ENCODE assay signal across 9 cellular contexts in genomic region chr17:14061666-14062560, GRCh38. TPM values are rescaled to one million over a fixed set of nuclear protein-coding genes. Genes with fewer than 3 reads are reported as not detected.
A peak's percentile ranks its signal among the peaks of the same experiment; 100 is the strongest.
DNase-seq lines count a peak whose midpoint lies in the region; ATAC-seq and TF ChIP-seq lines count a peak whose summit lies in the region.
"Had no signal": no experiment of that assay in that cellular context is flagged by ENCODE, and none has a peak within 500 bp of the region (broad histone marks: within the 10 kb centered on the region; RNA-seq: fewer than 3 reads in every experiment).

No MANE protein-coding gene starts in this region.

- POLR2A ChIA-PET in CD8-positive, alpha-beta T cell (lab: Charles Lee) = no interaction called here

- 63% methylated on average over 10 of the region's 10 CpGs for WGBS in right cardiac atrium

- H3K4me3 Mint-ChIP-seq in T-helper 1 cell treated with Interleukin-12 subunit alpha and Interleukin-12 subunit beta and Interleukin-4 antibody, amounts not matched to agents 30 μg/mL and 1 μg/mL, for 36 hours = no peak overlapping the region
- H3K4me3 Mint-ChIP-seq in CD8-positive, alpha-beta T cell = no peak overlapping the region

- peak overlapping the region; percentile 7 for H3K27ac Mint-ChIP-seq in T-helper 1 cell treated with Interleukin-12 subunit alpha and Interleukin-12 subunit beta and Interleukin-4 antibody, amounts not matched to agents 30 μg/mL and 1 μg/mL, for 36 hours
- H3K27ac Mint-ChIP-seq in CD8-positive, alpha-beta T cell = no peak overlapping the region

- H3K36me3 Mint-ChIP-seq in T-helper 1 cell treated with Interleukin-12 subunit alpha and Interleukin-12 subunit beta and Interleukin-4 antibody, amounts not matched to agents 30 μg/mL and 1 μg/mL, for 36 hours (ENCODE audit: low read depth) = peaks cover 56% of the 10 kb centered on the region
- peaks cover 40% of the 10 kb centered on the region for H3K36me3 Mint-ChIP-seq in CD8-positive, alpha-beta T cell

- H3K27me3 ChIP-seq in right cardiac atrium (ENCODE audit: control insufficient read depth, insufficient read depth) = no peaks in the 10 kb centered on the region
- H3K27me3 ChIP-seq in upper lobe of right lung = no peaks in the 10 kb centered on the region
- no peaks in the 10 kb centered on the region for H3K27me3 ChIP-seq in CD8-positive, alpha-beta T cell (ENCODE audit: insufficient read depth, low read length)

- in situ Hi-C loops in astrocyte of the cerebellum (cut with HindIII; ENCODE audit: low sequenced_read_pairs) = no loop called here

- H3K4me3 ChIP-seq in astrocyte of the cerebellum (ENCODE audit: low read depth, low read length) (no peak overlapping the region), right cardiac atrium (ENCODE audit: low read length) (no peak overlapping the region), upper lobe of right lung (no peak overlapping the region)
- no peak overlapping the region for H3K4me3 ChIP-seq in CD8-positive, alpha-beta T cell (ENCODE audit: low read depth, low read length)

- H3K27me3 Mint-ChIP-seq in T-helper 1 cell treated with Interleukin-12 subunit alpha and Interleukin-12 subunit beta and Interleukin-4 antibody, amounts not matched to agents 30 μg/mL and 1 μg/mL, for 36 hours (ENCODE audit: low read depth) = no peaks in the 10 kb centered on the region
- no peaks in the 10 kb centered on the region for H3K27me3 Mint-ChIP-seq in CD8-positive, alpha-beta T cell (ENCODE audit: low read depth)

- CTCF ChIA-PET in CD8-positive, alpha-beta T cell (lab: Charles Lee) = interaction anchor here (1.6 kb wide), 1 partner anchor 239 kb away, joined by 4 read pairs; the partner anchor contains the start of gene HS3ST3B1

- peak; percentile 85 to 94 for ATAC-seq in right cardiac atrium
- ATAC-seq in upper lobe of right lung = peak; percentile 94
- ATAC-seq in CD8-positive, alpha-beta T cell = no peak
- no peak for ATAC-seq in HG02798 (IDR thresholded peaks at IDR 0.05; ENCODE audit: poor library complexity, unreplicated experiment)
- ATAC-seq: stimulated activated naive CD8-positive, alpha-beta T cell treated with anti-CD3 and anti-CD28 coated beads, Interleukin-15, Interleukin-2, amounts not matched to agents 100 U/mL and 50 U/mL, for 24 hours had no signal

- DNase-seq in T-helper 1 cell = no peak
- DNase-seq in astrocyte of the cerebellum (ENCODE audit: low read depth) = no peak
- peak; percentile 22 to 62 (median 50) for DNase-seq in right cardiac atrium
- no peak for DNase-seq in upper lobe of right lung
- no peak for DNase-seq in CD8-positive, alpha-beta T cell
- no peak for DNase-seq in MV-4-11 (lab: John Stamatoyannopoulos, UW)
- DNase-seq: stimulated activated naive CD8-positive, alpha-beta T cell treated with anti-CD3 and anti-CD28 coated beads, Interleukin-15, Interleukin-2, amounts not matched to agents 100 U/mL and 50 U/mL, for 24 hours had no signal

- peaks cover 6% of the 10 kb centered on the region for H3K9me3 Mint-ChIP-seq in T-helper 1 cell treated with Interleukin-12 subunit alpha and Interleukin-12 subunit beta and Interleukin-4 antibody, amounts not matched to agents 30 μg/mL and 1 μg/mL, for 36 hours
- H3K9me3 Mint-ChIP-seq in CD8-positive, alpha-beta T cell = no peaks in the 10 kb centered on the region

- H3K36me3 ChIP-seq in upper lobe of right lung = no peaks in the 10 kb centered on the region
- H3K36me3 ChIP-seq in CD8-positive, alpha-beta T cell (ENCODE audit: insufficient read depth, low read length) = no peaks in the 10 kb centered on the region

- peak; percentile 18 for TF ChIP-seq CTCF in astrocyte of the cerebellum (IDR thresholded peaks at IDR 0.05; ENCODE audit: low read depth, low read length, missing control alignments)
- TF ChIP-seq CTCF in upper lobe of right lung (IDR thresholded peaks at IDR 0.05) = no peak
- TF ChIP-seq CTCF in CD8-positive, alpha-beta T cell (IDR thresholded peaks at IDR 0.05) = no peak

- intact Hi-C loops in right cardiac atrium (cut with DNase I) = no loop called here
- intact Hi-C loops in upper lobe of right lung (cut with DNase I) = no loop called here
- intact Hi-C loops in CD8-positive, alpha-beta T cell (cut with DNase I, micrococcal nuclease) = no loop called here

- no peaks in the 10 kb centered on the region for H3K9me3 ChIP-seq in right cardiac atrium (ENCODE audit: control insufficient read depth, low read length)
- H3K9me3 ChIP-seq in upper lobe of right lung = no peaks in the 10 kb centered on the region
- no peaks in the 10 kb centered on the region for H3K9me3 ChIP-seq in CD8-positive, alpha-beta T cell (ENCODE audit: low read length)

- H3K4me1 ChIP-seq in right cardiac atrium (ENCODE audit: control insufficient read depth, insufficient read depth, low read length) (no peaks in the 10 kb centered on the region), upper lobe of right lung (peaks cover 7% of the 10 kb centered on the region)
- H3K4me1 ChIP-seq in CD8-positive, alpha-beta T cell (ENCODE audit: insufficient read depth, low read length) = no peaks in the 10 kb centered on the region

- H3K27ac ChIP-seq in right cardiac atrium (ENCODE audit: low read length) = peak overlapping the region; percentile 31
- peak overlapping the region; percentile 30 for H3K27ac ChIP-seq in upper lobe of right lung
- no peak overlapping the region for H3K27ac ChIP-seq in CD8-positive, alpha-beta T cell (ENCODE audit: low read depth, low read length)

- H3K4me1 Mint-ChIP-seq in T-helper 1 cell treated with Interleukin-12 subunit alpha and Interleukin-12 subunit beta and Interleukin-4 antibody, amounts not matched to agents 30 μg/mL and 1 μg/mL, for 36 hours (ENCODE audit: low read depth) = peaks cover 35% of the 10 kb centered on the region
- peaks cover 5% of the 10 kb centered on the region for H3K4me1 Mint-ChIP-seq in CD8-positive, alpha-beta T cell (ENCODE audit: low read depth)

RNA-seq across cellular contexts. Expression of gene COX10, which starts 7.4 kb away (rescaled TPM):
- total RNA-seq in right cardiac atrium (10 to 100 TPM; 27.8 to 40.2 (median 34.9) TPM), upper lobe of right lung (13.5 TPM)
- polyA plus RNA-seq in right cardiac atrium = 17.9 TPM
- 10 to 100 TPM; 13.4 to 14.4 TPM for total RNA-seq in CD8-positive, alpha-beta T cell

Comparison
In these comparisons a context has a peak if more than half of its experiments do, and no peak if none do; other contexts are left out.
1. DNase-seq: peak in right cardiac atrium (3 of 3); none in T-helper 1 cell (0 of 5), astrocyte of the cerebellum (single experiment), upper lobe of right lung (single experiment), CD8-positive, alpha-beta T cell (0 of 7) and MV-4-11 (single experiment).
2. ATAC-seq: peak in right cardiac atrium (2 of 2) and upper lobe of right lung (single experiment); none in CD8-positive, alpha-beta T cell (single experiment) and HG02798 (single experiment).